27 cellular contexts compared by ENCODE assay signal in the genomic region with DNA sequence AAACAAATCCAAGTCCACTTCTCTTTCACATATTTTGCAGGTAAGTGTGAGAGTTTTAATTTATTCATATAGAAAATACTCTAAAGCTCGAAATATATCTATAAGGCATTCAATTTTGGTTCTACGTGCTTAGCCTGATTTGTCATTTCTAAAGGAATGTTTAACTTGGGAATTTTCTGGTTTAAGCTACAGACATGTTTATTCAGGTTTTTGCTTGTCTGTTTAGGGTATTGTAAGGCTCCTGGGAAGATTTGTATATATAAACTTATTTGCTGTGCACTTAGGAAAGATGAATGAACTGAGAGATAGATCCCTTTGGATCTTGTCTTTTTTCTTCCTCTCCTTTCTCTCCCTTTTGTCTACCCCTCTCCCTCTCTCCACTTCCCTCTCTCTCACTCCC.
"Had no signal": no experiment of that assay in that cellular context is flagged by ENCODE, and none has a peak within 500 bp of the region (broad histone marks: within the 10 kb centered on the region; RNA-seq: fewer than 3 reads in every experiment).

No MANE protein-coding gene starts in this region.

- H3K27ac Mint-ChIP-seq: activated B cell treated with CpG ODN at 0.5 μM for 24 hours; activated CD4-positive, alpha-beta T cell treated with anti-CD3 and anti-CD28 coated beads, Interleukin-2, amount 10 ng/mL, durations not matched to agents 24 days and 14 days; activated CD8-positive, alpha-beta memory T cell treated with anti-CD3 and anti-CD28 coated beads, Interleukin-2, amount 10 ng/mL, durations not matched to agents 7 days and 5 days; activated naive CD4-positive, alpha-beta T cell treated with anti-CD3 and anti-CD28 coated beads, Interleukin-2, amount 50 U/mL, for 24 hours; activated T-cell treated with anti-CD3 and anti-CD28 coated beads, Interleukin-2, amount 50 U/mL, for 24 hours; activated T-helper 1 cell treated with anti-CD3 and anti-CD28 coated beads, Interleukin-12 subunit alpha, Interleukin-12 subunit beta, Interleukin-2, Interleukin-4 antibody, amounts not matched to agents 30 ng/mL and 10 ng/mL and 1 ng/mL, durations not matched to agents 14 hours and 24 hours and 36 hours; T-helper 17 cell had no signal

- H3K9me3 ChIP-seq: body of pancreas, SJSA1 had no signal

- H3K27me3 Mint-ChIP-seq: activated B cell treated with CpG ODN at 0.5 μM for 24 hours; activated CD4-positive, alpha-beta T cell treated with anti-CD3 and anti-CD28 coated beads, Interleukin-2, amount 10 ng/mL, durations not matched to agents 24 days and 14 days; activated CD8-positive, alpha-beta memory T cell treated with anti-CD3 and anti-CD28 coated beads, Interleukin-2, amount 10 ng/mL, durations not matched to agents 7 days and 5 days; activated naive CD4-positive, alpha-beta T cell treated with anti-CD3 and anti-CD28 coated beads, Interleukin-2, amount 50 U/mL, for 24 hours; activated T-cell treated with anti-CD3 and anti-CD28 coated beads, Interleukin-2, amount 50 U/mL, for 24 hours; T-helper 17 cell had no signal

- H3K4me3 ChIP-seq: ascending aorta, body of pancreas, cardiac muscle cell, SJSA1 had no signal

- DNase-seq: activated B cell treated with CpG ODN at 0.5 μM for 24 hours; activated CD4-positive, alpha-beta T cell treated with anti-CD3 and anti-CD28 coated beads for 1 hour; activated CD4-positive, alpha-beta T cell treated with anti-CD3 and anti-CD28 coated beads, Interleukin-2, amount 10 ng/mL, durations not matched to agents 24 days and 14 days; activated CD4-positive, alpha-beta T cell treated with anti-CD3 and anti-CD28 coated beads, Interleukin-2, amount 50 U/mL, for 48 hours; activated CD8-positive, alpha-beta memory T cell treated with anti-CD3 and anti-CD28 coated beads, Interleukin-2, amount 10 ng/mL, durations not matched to agents 7 days and 5 days; activated effector memory CD4-positive, alpha-beta T cell treated with Interleukin-2 at 50 U/mL for 16 hours; activated naive CD4-positive, alpha-beta T cell; activated T-cell treated with anti-CD3 and anti-CD28 coated beads, Interleukin-2, amount 50 U/mL, for 24 hours; amniotic stem cell; body of pancreas; NCI-H1092; NCI-H1417; NCI-H2029; NCI-H345; NCI-H510A; NCI-H526 treated with DMSO at 0.1 percent for 48 hours; NCI-H82; Right ventricle myocardium superior; RPMI8226; T-helper 17 cell; T-helper 9 cell had no signal

- H3K27me3 ChIP-seq: ascending aorta, body of pancreas, cardiac muscle cell, SJSA1 had no signal

- H3K4me2 ChIP-seq: KMS-11 had no signal

- H3K27ac ChIP-seq: ascending aorta, body of pancreas, cardiac muscle cell, KMS-11, SJSA1 had no signal

- H3K36me3 Mint-ChIP-seq: activated CD8-positive, alpha-beta memory T cell treated with anti-CD3 and anti-CD28 coated beads, Interleukin-2, amount 10 ng/mL, durations not matched to agents 7 days and 5 days; activated naive CD4-positive, alpha-beta T cell treated with anti-CD3 and anti-CD28 coated beads, Interleukin-2, amount 50 U/mL, for 24 hours had no signal

- H3K4me1 ChIP-seq: ascending aorta, body of pancreas, SJSA1 had no signal

- H3K9ac ChIP-seq: KMS-11 had no signal

- H3K4me3 Mint-ChIP-seq: activated B cell treated with CpG ODN at 0.5 μM for 24 hours; activated CD4-positive, alpha-beta T cell treated with anti-CD3 and anti-CD28 coated beads, Interleukin-2, amount 10 ng/mL, durations not matched to agents 24 days and 14 days; activated CD8-positive, alpha-beta memory T cell treated with anti-CD3 and anti-CD28 coated beads, Interleukin-2, amount 10 ng/mL, durations not matched to agents 7 days and 5 days; activated naive CD4-positive, alpha-beta T cell treated with anti-CD3 and anti-CD28 coated beads, Interleukin-2, amount 50 U/mL, for 24 hours; activated T-cell treated with anti-CD3 and anti-CD28 coated beads, Interleukin-2, amount 50 U/mL, for 24 hours; activated T-helper 1 cell treated with anti-CD3 and anti-CD28 coated beads, Interleukin-12 subunit alpha, Interleukin-12 subunit beta, Interleukin-2, Interleukin-4 antibody, amounts not matched to agents 30 ng/mL and 10 ng/mL and 1 ng/mL, durations not matched to agents 14 hours and 24 hours and 36 hours; T-helper 17 cell had no signal

- H3K4me1 Mint-ChIP-seq: activated B cell treated with CpG ODN at 0.5 μM for 24 hours; activated CD4-positive, alpha-beta T cell treated with anti-CD3 and anti-CD28 coated beads, Interleukin-2, amount 10 ng/mL, durations not matched to agents 24 days and 14 days; activated CD8-positive, alpha-beta memory T cell treated with anti-CD3 and anti-CD28 coated beads, Interleukin-2, amount 10 ng/mL, durations not matched to agents 7 days and 5 days; activated naive CD4-positive, alpha-beta T cell treated with anti-CD3 and anti-CD28 coated beads, Interleukin-2, amount 50 U/mL, for 24 hours; T-helper 17 cell had no signal

- H3K36me3 ChIP-seq: ascending aorta, cardiac muscle cell, SJSA1 had no signal
